Comparison of ENCODE assay signal across 7 cellular contexts in genomic region chr5:34329611-34330108, GRCh38.
A peak's percentile ranks its signal among the peaks of the same experiment; 100 is the strongest.
DNase-seq lines count a peak whose midpoint lies in the region; TF ChIP-seq lines count a peak whose summit lies in the region.
"Not testable (repeated sequence)": the region's sequence is repeated elsewhere in the genome, so short reads cannot be mapped to it uniquely, and the experiment has no call there.

No MANE protein-coding gene starts in this region.

- CTCF ChIA-PET in Caco-2 (lab: Charles Lee): not testable (repeated sequence)

- not testable (repeated sequence) for BruUV-seq in Caco-2 (replicated peaks; lab: Mats Ljungman, UMichigan)

- H3K79me2 ChIP-seq in GM23248 (ENCODE audit: insufficient read depth): not testable (repeated sequence)

- DNase-seq in Caco-2, GM23248: not testable (repeated sequence)
- DNase-seq in LHCN-M2 (ENCODE audit: low read depth): peak; percentile 47
- DNase-seq in astrocyte of the hippocampus (ENCODE audit: low read depth, low spot score): peak; percentile 1
- DNase-seq in dedifferentiated amniotic fluid mesenchymal stem cell (ENCODE audit: extremely low spot score): peak; percentile 19
- peak; percentile 11 for DNase-seq in fibroblast of the aortic adventitia (ENCODE audit: low read depth)
- DNase-seq in non-pigmented ciliary epithelial cell (ENCODE audit: low read depth): peak; percentile 2

- not testable (repeated sequence) for H3K9me2 ChIP-seq in GM23248 (ENCODE audit: insufficient read depth)

- in situ Hi-C loops in GM23248 (cut with MboI): not testable (repeated sequence)

- not testable (repeated sequence) for H3K4me3 ChIP-seq in Caco-2 (ENCODE audit: low read depth, low read length); GM23248; fibroblast of the aortic adventitia (ENCODE audit: low read depth, low read length)

- H3K4me3 Mint-ChIP-seq in Caco-2 (ENCODE audit: unreplicated experiment): peak overlapping the region; percentile 17

- H4K20me1 ChIP-seq in GM23248 (ENCODE audit: insufficient read depth): not testable (repeated sequence)

- not testable (repeated sequence) for H3K4me1 ChIP-seq in Caco-2; GM23248 (ENCODE audit: insufficient read depth)

- not testable (repeated sequence) for H3K27ac ChIP-seq in GM23248

- H3K27me3 ChIP-seq in Caco-2 (replicated peaks; ENCODE audit: control insufficient read depth, insufficient read depth, low read length); GM23248 (replicated peaks; ENCODE audit: insufficient read depth): not testable (repeated sequence)

- not testable (repeated sequence) for TF ChIP-seq CTCF in Caco-2 (IDR thresholded peaks at IDR 0.05; ENCODE audit: insufficient read depth in 1 of 2, low read depth in 1 of 2, low read length in 1 of 2, severe bottlenecking in 1 of 2, unreplicated experiment in 1 of 2); fibroblast of the aortic adventitia (IDR thresholded peaks at IDR 0.05; ENCODE audit: insufficient read depth, low read length)

- not testable (repeated sequence) for H3K36me3 Mint-ChIP-seq in Caco-2 (ENCODE audit: insufficient read depth, unreplicated experiment)

- intact Hi-C loops in Caco-2 (cut with micrococcal nuclease; ENCODE audit: unreplicated experiment): not testable (repeated sequence)

- not testable (repeated sequence) for H3F3A ChIP-seq in GM23248 (ENCODE audit: insufficient read depth)

- H3K9ac ChIP-seq in GM23248: not testable (repeated sequence)

- not testable (repeated sequence) for H3K27me3 Mint-ChIP-seq in Caco-2 (ENCODE audit: insufficient read depth, unreplicated experiment)

- POLR2A ChIA-PET in Caco-2 (lab: Charles Lee): not testable (repeated sequence)

- H3K27ac Mint-ChIP-seq in Caco-2 (ENCODE audit: unreplicated experiment): not testable (repeated sequence)

- H3K36me3 ChIP-seq in Caco-2 (ENCODE audit: control insufficient read depth, insufficient read depth, low read length); GM23248 (ENCODE audit: low read depth): not testable (repeated sequence)

- H3K9me3 ChIP-seq in Caco-2; GM23248 (ENCODE audit: low read depth): not testable (repeated sequence)

- H3K9me3 Mint-ChIP-seq in Caco-2 (ENCODE audit: unreplicated experiment): not testable (repeated sequence)

- not testable (repeated sequence) for H3K4me2 ChIP-seq in GM23248 (ENCODE audit: unreplicated experiment)

- not testable (repeated sequence) for H3K4me1 Mint-ChIP-seq in Caco-2 (ENCODE audit: low read depth, unreplicated experiment)

- H2AFZ ChIP-seq in GM23248: 0 out of 2 replicates have a peak overlapping the region, but pooled peaks have one; percentile 19
